Comparison of ENCODE assay signal across 6 cellular contexts in genomic region chr2:116517936-116518335, GRCh38.
"Had no signal": no experiment of that assay in that cellular context is flagged by ENCODE, and none has a peak within 500 bp of the region (broad histone marks: within the 10 kb centered on the region; RNA-seq: fewer than 3 reads in every experiment).

No MANE protein-coding gene starts in this region.

- ATAC-seq: K562 had no signal

- H3K4me3 Mint-ChIP-seq: H9 had no signal

- H3K27ac Mint-ChIP-seq: H9 had no signal

- DNase-seq: GOT3, H9, HCEC 1CT, IMR-90, KG1 had no signal

- H3K4me1 Mint-ChIP-seq: H9 had no signal

- H3K4me3 ChIP-seq: K562 had no signal
